Comparison of ENCODE assay signal across 10 cellular contexts in the genomic region with DNA sequence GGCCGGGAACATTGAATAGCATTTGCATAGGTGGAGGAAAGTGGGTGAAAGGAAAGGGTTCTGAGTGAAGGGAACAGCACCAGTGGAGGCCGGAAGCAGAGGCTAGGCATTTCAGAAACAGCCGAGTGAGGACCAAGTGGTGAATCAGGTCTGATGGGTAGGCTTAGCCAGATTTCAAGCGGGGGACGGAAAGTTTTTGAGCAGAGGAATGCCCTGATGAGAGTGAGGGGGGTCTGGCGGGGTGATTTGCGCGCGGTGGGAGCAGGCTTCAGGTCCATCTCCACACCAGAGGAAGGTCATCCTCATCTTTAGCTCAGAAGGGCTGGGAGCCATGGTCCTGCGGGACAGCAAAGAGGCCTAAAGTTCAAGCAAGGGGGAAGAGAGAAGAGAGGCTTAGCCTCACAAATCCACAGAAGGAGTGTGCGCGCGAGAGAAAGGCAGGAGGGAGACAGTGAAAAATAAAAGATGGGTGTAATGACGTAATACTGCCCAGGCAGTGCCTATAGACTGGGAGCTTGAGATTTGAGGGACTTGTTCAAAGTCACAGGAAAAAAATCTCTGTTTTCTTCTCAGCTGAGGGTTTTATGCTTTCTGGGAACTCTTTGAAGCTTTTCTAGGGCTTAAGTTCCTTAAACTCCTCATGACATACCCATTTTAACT. TPM values are rescaled to one million over a fixed set of nuclear protein-coding genes. Genes with fewer than 3 reads are reported as not detected.
DNase-seq lines count a peak whose midpoint lies in the region; ATAC-seq and TF ChIP-seq lines count a peak whose summit lies in the region.
"Had no signal": no experiment of that assay in that cellular context is flagged by ENCODE, and none has a peak within 500 bp of the region (broad histone marks: within the 10 kb centered on the region; RNA-seq: fewer than 3 reads in every experiment).

No MANE protein-coding gene starts in this region.

- H3K4me2 ChIP-seq in BLaER1 treated with 17β-estradiol and CSF1 and Interleukin-3, amounts not matched to agents 10 nM and 100 nM, result peak overlapping the region; percentile 94 to 100 (median 99)

- H3K4me3 Mint-ChIP-seq in neural crest cell, result peak overlapping the region; percentile 78

- H3K27me3 ChIP-seq in BLaER1 treated with 17β-estradiol and CSF1 and Interleukin-3, amounts not matched to agents 10 nM and 100 nM, result peaks cover 25 to 56% (median 36%) of the 10 kb centered on the region in 11 experiments
- H3K27me3 ChIP-seq in NT2/D1 (ENCODE audit: insufficient read depth, insufficient read length) (no peaks in the 10 kb centered on the region), esophagus (ENCODE audit: control insufficient read depth in 1 of 2, insufficient read depth in 2 of 2, low read length in 2 of 2) (peaks cover 0 to 5% of the 10 kb centered on the region in 2 donors)

- peak overlapping the region in 3 of 11 experiments; percentile 4 to 78 (median 77); a peak in 6 of 22 replicates for H3K9ac ChIP-seq in BLaER1 treated with 17β-estradiol and CSF1 and Interleukin-3, amounts not matched to agents 10 nM and 100 nM
- H3K9ac ChIP-seq in NT2/D1 (ENCODE audit: insufficient read length, low read depth), result peak overlapping the region; percentile 14

- DNase-seq in NT2/D1 (ENCODE audit: low read depth, low spot score), result no peak
- DNase-seq in neural crest cell (ENCODE audit: low read depth, low spot score), result no peak
- DNase-seq in NCI-H226, result no peak
- no peak for DNase-seq in lower leg skin (ENCODE audit: low spot score in 2 of 2)
- DNase-seq in SHP77 (lab: John Stamatoyannopoulos, UW), result no peak
- DNase-seq: DMS79, NCI-H1105 had no signal

- H3K4me1 ChIP-seq in BLaER1 treated with 17β-estradiol and CSF1 and Interleukin-3, amounts not matched to agents 10 nM and 100 nM, result peaks cover 35 to 49% (median 45%) of the 10 kb centered on the region in 10 experiments
- peaks cover 11% of the 10 kb centered on the region for H3K4me1 ChIP-seq in NT2/D1 (ENCODE audit: insufficient read depth, insufficient read length)
- peaks cover 4 to 7% of the 10 kb centered on the region in 2 donors for H3K4me1 ChIP-seq in esophagus (ENCODE audit: control insufficient read depth in 2 of 2, insufficient read depth in 2 of 2, low read length in 1 of 2)

- no peaks in the 10 kb centered on the region for H3K9me3 Mint-ChIP-seq in neural crest cell

- peaks cover 39% of the 10 kb centered on the region for H3K4me1 Mint-ChIP-seq in neural crest cell

- peaks cover 4% of the 10 kb centered on the region for H3K27me3 Mint-ChIP-seq in neural crest cell (ENCODE audit: low read depth)

- H3K9me3 ChIP-seq in BLaER1 treated with 17β-estradiol and CSF1 and Interleukin-3, amounts not matched to agents 10 nM and 100 nM (replicated peaks in 1 of 11), result no peaks in the 10 kb centered on the region
- H3K9me3 ChIP-seq in NT2/D1 (ENCODE audit: insufficient read depth, low read length) (no peaks in the 10 kb centered on the region), esophagus (ENCODE audit: control insufficient read depth in 2 of 2, insufficient read depth in 1 of 2, low read depth in 1 of 2, low read length in 1 of 2) (no peaks in the 10 kb centered on the region)

- no peak for TF ChIP-seq POLR2A in lower leg skin (IDR thresholded peaks at IDR 0.05)

- no peak for ATAC-seq in GM21423 (IDR thresholded peaks at IDR 0.05; ENCODE audit: unreplicated experiment)

- 54 to 68% methylated on average over 14 of the region's 14 CpGs for WGBS in esophagus, 2 donors
- WGBS in lower leg skin, 2 donors, result 69 to 72% methylated on average over 14 of the region's 14 CpGs

- peak overlapping the region in 1 of 11 experiments; percentile 60; a peak in 2 of 22 replicates for H3K27ac ChIP-seq in BLaER1 treated with 17β-estradiol and CSF1 and Interleukin-3, amounts not matched to agents 10 nM and 100 nM
- H3K27ac ChIP-seq in esophagus (ENCODE audit: low read depth in 2 of 2, low read length in 1 of 2), result peak overlapping the region; percentile 65 to 76

- peak overlapping the region in 6 of 10 experiments; percentile 12 to 74 (median 68); a peak in 4 of 20 replicates for H3K4me3 ChIP-seq in BLaER1 treated with 17β-estradiol and CSF1 and Interleukin-3, amounts not matched to agents 10 nM and 100 nM
- H3K4me3 ChIP-seq in NT2/D1 (ENCODE audit: insufficient read length, low read depth) (peak overlapping the region; percentile 75), esophagus (ENCODE audit: low read depth in 1 of 2, low read length in 2 of 2) (peak overlapping the region in 1 of 2 donors; percentile 57), lower leg skin (ENCODE audit: low read depth, poor library complexity, severe bottlenecking) (no peak overlapping the region)

- peaks cover 0 to 21% (median 4%) of the 10 kb centered on the region in 11 experiments; a peak in 7 of 22 replicates for H4K20me1 ChIP-seq in BLaER1 treated with 17β-estradiol and CSF1 and Interleukin-3, amounts not matched to agents 10 nM and 100 nM

- intact Hi-C loops in lower leg skin (cut with DNase I; ENCODE audit: low total_unique reads), result no loop called here

- no peaks in the 10 kb centered on the region for H3K36me3 ChIP-seq in BLaER1 treated with 17β-estradiol and CSF1 and Interleukin-3, amounts not matched to agents 10 nM and 100 nM
- H3K36me3 ChIP-seq in NT2/D1 (ENCODE audit: insufficient read depth, insufficient read length, low read length), result peaks cover 2% of the 10 kb centered on the region
- H3K36me3 ChIP-seq in esophagus (ENCODE audit: control insufficient read depth in 2 of 2, insufficient read depth in 2 of 2, low read length in 1 of 2), result no peaks in the 10 kb centered on the region

- no peak for TF ChIP-seq CTCF in neural crest cell (conservative IDR thresholded peaks at IDR 0.05)
- TF ChIP-seq CTCF in lower leg skin (IDR thresholded peaks at IDR 0.05), result no peak

- no peaks in the 10 kb centered on the region for H3K36me3 Mint-ChIP-seq in neural crest cell (ENCODE audit: low read depth)

- H3K27ac Mint-ChIP-seq in neural crest cell (ENCODE audit: unreplicated experiment), result no peak overlapping the region

RNA-seq across cellular contexts. Expression of gene DENND2A, which starts 1.0 kb away (rescaled TPM):
- 1 to 10 TPM; 1.2 to 1.5 TPM for polyA plus RNA-seq in esophagus
- total RNA-seq in neural crest cell (29.8 and 33.7 TPM in 2 replicates), lower leg skin (1 to 10 TPM in 3 of 4 donors, under 1 TPM in 1; 0.97 to 2.5 (median 2.2) TPM)

RNA-seq across cellular contexts. Expression of gene ADCK2, which starts 31.1 kb away (rescaled TPM):
- 10 to 100 TPM in 1 of 2 donors, 1 to 10 TPM in 1; 9.2 to 14.8 TPM for polyA plus RNA-seq in esophagus
- total RNA-seq in neural crest cell (14.2 and 14.9 TPM in 2 replicates), lower leg skin (10 to 100 TPM; 48.0 to 65.9 (median 57.0) TPM)

RNA-seq across cellular contexts. Expression of gene NDUFB2, which starts 54.8 kb away (rescaled TPM):
- polyA plus RNA-seq in esophagus, result 100 to 1,000 TPM; 152 to 292 TPM
- total RNA-seq in neural crest cell (190 and 195 TPM in 2 replicates), lower leg skin (100 to 1,000 TPM; 153 to 309 (median 188) TPM)
